In genomic region chr18:36809590-36810381, GRCh38 we compare ENCODE assay signal across 8 cellular contexts. TPM values are rescaled to one million over a fixed set of nuclear protein-coding genes. Genes with fewer than 3 reads are reported as not detected.
DNase-seq lines count a peak whose midpoint lies in the region; ATAC-seq and TF ChIP-seq lines count a peak whose summit lies in the region.

No MANE protein-coding gene starts in this region.

- H3K27ac Mint-ChIP-seq in activated CD4-positive, alpha-beta T cell treated with anti-CD3 and anti-CD28 coated beads, Interleukin-2, amount 10 ng/mL, durations not matched to agents 24 days and 14 days, result no peak overlapping the region
- H3K27ac Mint-ChIP-seq in naive thymus-derived CD8-positive, alpha-beta T cell, result peak overlapping the region in 1 of 10 donors; percentile 5

- intact Hi-C loops in activated CD4-positive, alpha-beta T cell treated with anti-CD3 and anti-CD28 coated beads, Interleukin-2, amount 10 ng/mL, durations not matched to agents 24 days and 14 days (cut with micrococcal nuclease), result loop anchor here (1.0 kb wide), 1 partner anchor 121 kb away; no protein-coding TSS in a partner anchor

- H3K36me3 Mint-ChIP-seq in activated CD4-positive, alpha-beta T cell treated with anti-CD3 and anti-CD28 coated beads, Interleukin-2, amount 10 ng/mL, durations not matched to agents 24 days and 14 days (ENCODE audit: low read depth), result peaks cover 31% of the 10 kb centered on the region
- peaks cover 10 to 72% (median 21%) of the 10 kb centered on the region in 3 donors for H3K36me3 Mint-ChIP-seq in naive thymus-derived CD8-positive, alpha-beta T cell

- POLR2A ChIA-PET in naive thymus-derived CD8-positive, alpha-beta T cell (lab: Charles Lee), result no interaction called here

- DNase-seq in ELF-1 (ENCODE audit: low read depth, low spot score) (peak; percentile 30), NCI-H510A (lab: John Stamatoyannopoulos, UW) (peak; percentile 47), erythroblast (lab: John Stamatoyannopoulos, UW) (peak; percentile 87 to 89), NCI-H774 (lab: John Stamatoyannopoulos, UW) (no peak)
- DNase-seq in activated CD4-positive, alpha-beta T cell treated with anti-CD3 and anti-CD28 coated beads, Interleukin-2, amount 10 ng/mL, durations not matched to agents 24 days and 14 days, result peak; percentile 82
- peak in 8 of 10 donors; percentile 2 to 69 (median 32) for DNase-seq in naive thymus-derived CD8-positive, alpha-beta T cell

- H3K4me1 Mint-ChIP-seq in activated CD4-positive, alpha-beta T cell treated with anti-CD3 and anti-CD28 coated beads, Interleukin-2, amount 10 ng/mL, durations not matched to agents 24 days and 14 days, result peaks cover 9% of the 10 kb centered on the region
- peaks cover 3 to 19% (median 8%) of the 10 kb centered on the region in 4 donors for H3K4me1 Mint-ChIP-seq in naive thymus-derived CD8-positive, alpha-beta T cell

- no peaks in the 10 kb centered on the region for H3K9me3 Mint-ChIP-seq in activated CD4-positive, alpha-beta T cell treated with anti-CD3 and anti-CD28 coated beads, Interleukin-2, amount 10 ng/mL, durations not matched to agents 24 days and 14 days
- no peaks in the 10 kb centered on the region for H3K9me3 Mint-ChIP-seq in naive thymus-derived CD8-positive, alpha-beta T cell

- ATAC-seq in GM21423 (IDR thresholded peaks at IDR 0.05; ENCODE audit: unreplicated experiment), result peak; percentile 91
- peak; percentile 98 for ATAC-seq in HG03565 (IDR thresholded peaks at IDR 0.05; ENCODE audit: unreplicated experiment)
- peak; percentile 90 to 96 for ATAC-seq in naive thymus-derived CD8-positive, alpha-beta T cell

- no peak overlapping the region for H3K4me3 Mint-ChIP-seq in activated CD4-positive, alpha-beta T cell treated with anti-CD3 and anti-CD28 coated beads, Interleukin-2, amount 10 ng/mL, durations not matched to agents 24 days and 14 days
- no peak overlapping the region for H3K4me3 Mint-ChIP-seq in naive thymus-derived CD8-positive, alpha-beta T cell

- no peaks in the 10 kb centered on the region for H3K27me3 Mint-ChIP-seq in activated CD4-positive, alpha-beta T cell treated with anti-CD3 and anti-CD28 coated beads, Interleukin-2, amount 10 ng/mL, durations not matched to agents 24 days and 14 days
- H3K27me3 Mint-ChIP-seq in naive thymus-derived CD8-positive, alpha-beta T cell, result no peaks in the 10 kb centered on the region

- no peak for TF ChIP-seq POLR2A in erythroblast (IDR thresholded peaks at IDR 0.05; ENCODE audit: low read length)

RNA-seq across cellular contexts. Expression of gene TPGS2, which starts 19.0 kb away (rescaled TPM):
- 76.9 and 77.5 TPM in 2 replicates for total RNA-seq in activated CD4-positive, alpha-beta T cell treated with anti-CD3 and anti-CD28 coated beads, Interleukin-2, amount 10 ng/mL, durations not matched to agents 24 days and 14 days
- total RNA-seq in naive thymus-derived CD8-positive, alpha-beta T cell, result 10 to 100 TPM; 49.7 to 55.7 TPM
- 10 to 100 TPM; 55.7 to 62.6 (median 59.9) TPM for polyA plus RNA-seq in naive thymus-derived CD8-positive, alpha-beta T cell

RNA-seq across cellular contexts. Expression of gene KIAA1328, which starts 19.1 kb away (rescaled TPM):
- 7.3 and 7.6 TPM in 2 replicates for total RNA-seq in activated CD4-positive, alpha-beta T cell treated with anti-CD3 and anti-CD28 coated beads, Interleukin-2, amount 10 ng/mL, durations not matched to agents 24 days and 14 days
- total RNA-seq in naive thymus-derived CD8-positive, alpha-beta T cell, result 10 to 100 TPM; 13.6 to 15.1 TPM
- 10 to 100 TPM in 1 of 3 donors, 1 to 10 TPM in 2; 6.3 to 10.8 (median 8.2) TPM for polyA plus RNA-seq in naive thymus-derived CD8-positive, alpha-beta T cell
